ENCODE assay signal across 27 cellular contexts in the genomic region with DNA sequence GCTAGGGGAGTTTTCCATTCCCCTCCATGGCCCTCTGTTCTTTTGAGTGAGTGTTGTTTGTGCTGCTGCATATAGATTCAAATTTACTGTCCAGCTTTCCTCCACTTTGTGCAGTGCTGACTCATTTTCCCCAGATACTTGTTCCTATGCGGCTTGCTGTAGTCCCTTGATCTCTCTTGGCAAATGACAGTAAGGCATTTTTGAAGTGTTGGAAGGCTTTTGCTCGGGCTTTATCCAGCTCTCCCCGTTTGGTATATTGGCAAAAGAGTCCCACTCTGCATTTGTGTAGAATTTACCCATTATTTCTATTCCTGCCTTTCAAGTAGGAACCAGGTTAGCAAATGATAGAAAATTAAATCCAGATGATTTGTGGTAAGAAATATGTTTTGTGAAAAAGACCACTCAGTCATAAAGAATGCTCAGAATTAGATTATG. TPM values are rescaled to one million over a fixed set of nuclear protein-coding genes. Genes with fewer than 3 reads are reported as not detected.
DNase-seq lines count a peak whose midpoint lies in the region; ATAC-seq and TF ChIP-seq lines count a peak whose summit lies in the region.
"Had no signal": no experiment of that assay in that cellular context is flagged by ENCODE, and none has a peak within 500 bp of the region (broad histone marks: within the 10 kb centered on the region; RNA-seq: fewer than 3 reads in every experiment).

No MANE protein-coding gene starts in this region.

- no peak overlapping the region for H3K27ac ChIP-seq in GM23248
- H3K27ac ChIP-seq: A549, stomach had no signal

- in situ Hi-C loops in GM23248 (cut with MboI) = no loop called here

- H3K9me2 ChIP-seq in GM23248 (ENCODE audit: insufficient read depth) = no peaks in the 10 kb centered on the region

- H3K27ac Mint-ChIP-seq in CD14-positive monocyte = no peak overlapping the region
- H3K27ac Mint-ChIP-seq: activated CD8-positive, alpha-beta T cell treated with anti-CD3 and anti-CD28 coated beads, Interleukin-2, amount 10 ng/mL, durations not matched to agents 7 days and 5 days; effector memory CD8-positive, alpha-beta T cell; T-cell; type B pancreatic cell had no signal

- WGBS in GM23248 (ENCODE audit: low coverage in 1 of 2, low lambda C conversion rate in 2 of 2, missing lambda C conversion rate in 2 of 2), 2 experiments = 68 to 82% methylated on average over 3 of the region's 3 CpGs

- POLR2A ChIA-PET in AG04449 (lab: Yijun Ruan, JAX) = no interaction called here

- H3K27me3 Mint-ChIP-seq in CD14-positive monocyte (ENCODE audit: low read depth in 3 of 3) = peaks cover 0 to 2% (median 0%) of the 10 kb centered on the region in 3 donors
- H3K27me3 Mint-ChIP-seq: effector memory CD8-positive, alpha-beta T cell; T-cell; type B pancreatic cell had no signal

- no peaks in the 10 kb centered on the region for H3K9me3 Mint-ChIP-seq in CD14-positive monocyte
- H3K9me3 Mint-ChIP-seq: effector memory CD8-positive, alpha-beta T cell; T-cell; type B pancreatic cell had no signal

- no peak overlapping the region for H3K4me3 Mint-ChIP-seq in CD14-positive monocyte
- H3K4me3 Mint-ChIP-seq: activated CD8-positive, alpha-beta T cell treated with anti-CD3 and anti-CD28 coated beads, Interleukin-2, amount 10 ng/mL, durations not matched to agents 7 days and 5 days; effector memory CD8-positive, alpha-beta T cell; T-cell; type B pancreatic cell had no signal

- ATAC-seq in HG03460 (IDR thresholded peaks at IDR 0.05; ENCODE audit: unreplicated experiment) = no peak
- ATAC-seq in HG02870 (IDR thresholded peaks at IDR 0.05; ENCODE audit: unreplicated experiment) = no peak
- ATAC-seq: A549; activated CD8-positive, alpha-beta T cell treated with anti-CD3 and anti-CD28 coated beads, Interleukin-2, amount 10 ng/mL, durations not matched to agents 7 days and 5 days; effector memory CD8-positive, alpha-beta T cell; esophagus mucosa; T-cell had no signal

- H3K4me2 ChIP-seq in GM23248 (ENCODE audit: unreplicated experiment) = no peak overlapping the region
- H3K4me2 ChIP-seq: A549 had no signal

- 0 out of 2 replicates have a peak, but pooled peaks cover 8% of the 10 kb centered on the region for H3K79me2 ChIP-seq in GM23248 (ENCODE audit: insufficient read depth)

- no peaks in the 10 kb centered on the region for H4K20me1 ChIP-seq in GM23248 (ENCODE audit: insufficient read depth)

- intact Hi-C loops in CD14-positive monocyte (cut with micrococcal nuclease) = no loop called here

- H3K36me3 ChIP-seq in GM23248 (ENCODE audit: low read depth) = peaks cover 19% of the 10 kb centered on the region; the same call in 1 of the 2 replicates

- no peak overlapping the region for H3K9ac ChIP-seq in GM23248

- H2AFZ ChIP-seq in GM23248 = no peak overlapping the region

- H3K27me3 ChIP-seq in GM23248 (replicated peaks; ENCODE audit: insufficient read depth) = no peaks in the 10 kb centered on the region
- H3K27me3 ChIP-seq: stomach had no signal

- TF ChIP-seq CTCF in AG04449 (IDR thresholded peaks at IDR 0.05; ENCODE audit: insufficient read depth, low read length, missing control alignments) (no peak), CD14-positive monocyte (IDR thresholded peaks at IDR 0.05) (no peak)

- H3K36me3 Mint-ChIP-seq in CD14-positive monocyte = peaks cover 47 to 66% of the 10 kb centered on the region in 2 donors

- H3K4me3 ChIP-seq in AG04449 (ENCODE audit: low read depth, low read length) (no peak overlapping the region), GM23248 (no peak overlapping the region)
- H3K4me3 ChIP-seq: A549, HAP-1, stomach had no signal

- peaks cover 6% of the 10 kb centered on the region for H3K4me1 Mint-ChIP-seq in CD14-positive monocyte

- H3K9me3 ChIP-seq in GM23248 (ENCODE audit: low read depth) = no peaks in the 10 kb centered on the region
- H3K9me3 ChIP-seq: A549, HAP-1, stomach had no signal

- H3F3A ChIP-seq in GM23248 (ENCODE audit: insufficient read depth) = peaks cover 11% of the 10 kb centered on the region; the same call in 1 of the 2 replicates

- DNase-seq in AG04449 (ENCODE audit: low read depth, low spot score) (peak; percentile 17), GM23248 (peak; percentile 50), amniotic epithelial cell (ENCODE audit: low read depth) (peak; percentile 22), fibroblast of the conjunctiva (ENCODE audit: low read depth) (peak; percentile 36), NCI-H774 (lab: John Stamatoyannopoulos, UW) (no peak), CD14-positive monocyte (ENCODE audit: low spot score) (no peak)
- DNase-seq: activated CD4-positive, alpha-beta T cell treated with anti-CD3 and anti-CD28 coated beads for 1 hour; activated CD8-positive, alpha-beta T cell treated with anti-CD3 and anti-CD28 coated beads, Interleukin-2, amount 10 ng/mL, durations not matched to agents 7 days and 5 days; activated gamma-delta T cell treated with Interleukin-2 at 50 U/mL for 16 hours; anterior cingulate cortex; C1 segment of cervical spinal cord; effector memory CD8-positive, alpha-beta T cell; glutamatergic neuron; mesendoderm; NCI-H1048; NCI-H187; occipital lobe; retina; Right ventricle myocardium superior; stomach; T-cell had no signal

- CTCF ChIA-PET in AG04449 (lab: Yijun Ruan, JAX) = no interaction called here

- H3K4me1 ChIP-seq in GM23248 (ENCODE audit: insufficient read depth) = peaks cover 24% of the 10 kb centered on the region
- H3K4me1 ChIP-seq: A549, HAP-1, stomach had no signal

RNA-seq across cellular contexts. Expression of a gene that starts 54.7 kb away (rescaled TPM):
- total RNA-seq in GM23248 (2014; rRNA removed; shearing (Covaris generic)) = 37.7 and 58.3 TPM in 2 replicates
- polyA plus RNA-seq in GM23248 (2016; fragmentation: Nextera tagmentation; extraction: Ambion mirVana) = 49.6 and 54.9 TPM in 2 replicates
- polyA plus RNA-seq in CD14-positive monocyte = 10 to 100 TPM; 17.7 to 39.2 TPM

RNA-seq across cellular contexts. Expression of a gene that starts 54.8 kb away (rescaled TPM):
- 22.6 and 39.9 TPM in 2 replicates for total RNA-seq in GM23248 (2014; rRNA removed; shearing (Covaris generic))
- polyA plus RNA-seq in GM23248 (2016; fragmentation: Nextera tagmentation; extraction: Ambion mirVana) = 16.3 and 17.7 TPM in 2 replicates
- polyA plus RNA-seq in CD14-positive monocyte = 10 to 100 TPM in 1 of 2 donors, 1 to 10 TPM in 1; 7.4 to 16.5 TPM

Comparison
In these comparisons a context has a peak if more than half of its experiments do, and no peak if none do; other contexts are left out.
1. DNase-seq: peak in AG04449 (single experiment), GM23248 (single experiment), amniotic epithelial cell (single experiment) and fibroblast of the conjunctiva (single experiment); none in NCI-H774 (single experiment) and CD14-positive monocyte (single experiment).